ENCODE assay signal across 13 cellular contexts in genomic region chr1:155013632-155014031, GRCh38. TPM values are rescaled to one million over a fixed set of nuclear protein-coding genes. Genes with fewer than 3 reads are reported as not detected.
DNase-seq lines count a peak whose midpoint lies in the region; ATAC-seq and TF ChIP-seq lines count a peak whose summit lies in the region.
"Had no signal": no experiment of that assay in that cellular context is flagged by ENCODE, and none has a peak within 500 bp of the region (broad histone marks: within the 10 kb centered on the region; RNA-seq: fewer than 3 reads in every experiment).

No MANE protein-coding gene starts in this region.

- peak; percentile 26 for ATAC-seq in CD4-positive, alpha-beta T cell (ENCODE audit: poor library complexity)
- ATAC-seq: body of pancreas, pancreas had no signal

- peak in 7 of 10 experiments; percentile 47 to 66 (median 58) for DNase-seq in CD4-positive, alpha-beta T cell
- DNase-seq in RWPE1 (ENCODE audit: low spot score) (no peak), breast epithelium (ENCODE audit: low spot score in 2 of 2) (no peak), ascending aorta (ENCODE audit: low spot score in 2 of 2) (no peak), NCI-H2227 (lab: John Stamatoyannopoulos, UW; ENCODE audit: unreplicated experiment) (no peak), NCI-H2196 (lab: John Stamatoyannopoulos, UW; ENCODE audit: unreplicated experiment) (no peak), HFFc6 (no peak)
- DNase-seq: body of pancreas, DMS79, NCI-H1694 treated with DMSO at 0.1 percent for 48 hours, pancreas had no signal

- CTCF ChIA-PET in CD4-positive, alpha-beta T cell (lab: Charles Lee) = interaction anchor here (1.6 to 9.7 kb wide), 2 partner anchors 15 to 40 kb away, joined by 3 to 159 read pairs; partner anchors contain the start of genes LENEP and ZBTB7B
- CTCF ChIA-PET in RWPE1 (lab: Yijun Ruan, JAX) = interaction anchor here (0.7 to 1.2 kb wide), 2 partner anchors 20 to 39 kb away, joined by 3 read pairs; no protein-coding TSS in a partner anchor

- peaks cover 23 to 28% of the 10 kb centered on the region in 2 donors for H3K4me1 ChIP-seq in breast epithelium
- H3K4me1 ChIP-seq in parathyroid adenoma = peaks cover 20% of the 10 kb centered on the region
- peaks cover 7 to 35% of the 10 kb centered on the region in 2 donors for H3K4me1 ChIP-seq in ascending aorta

- peaks cover 79% of the 10 kb centered on the region for H3K4me1 Mint-ChIP-seq in CD4-positive, alpha-beta T cell (ENCODE audit: low read depth)
- H3K4me1 Mint-ChIP-seq in HFFc6 (ENCODE audit: low read depth) = peaks cover 8% of the 10 kb centered on the region

- no peaks in the 10 kb centered on the region for H3K27me3 Mint-ChIP-seq in CD4-positive, alpha-beta T cell
- H3K27me3 Mint-ChIP-seq in HFFc6 (ENCODE audit: insufficient read depth) = no peaks in the 10 kb centered on the region

- TF ChIP-seq CTCF in CD4-positive, alpha-beta T cell (IDR thresholded peaks at IDR 0.05) = no peak
- TF ChIP-seq CTCF in RWPE1 (conservative IDR thresholded peaks at IDR 0.05; ENCODE audit: low read depth) (no peak), breast epithelium (IDR thresholded peaks at IDR 0.05) (no peak), parathyroid adenoma (IDR thresholded peaks at IDR 0.05) (no peak), ascending aorta (IDR thresholded peaks at IDR 0.05) (no peak), HFFc6 (IDR thresholded peaks at IDR 0.05) (no peak)

- intact Hi-C loops in CD4-positive, alpha-beta T cell (cut with DNase I, micrococcal nuclease) = no loop called here
- intact Hi-C loops in breast epithelium (cut with DNase I; ENCODE audit: low total_unique reads) = no loop called here
- intact Hi-C loops in ascending aorta (cut with DNase I) = no loop called here

- peak overlapping the region; percentile 92 for H3K27ac Mint-ChIP-seq in CD4-positive, alpha-beta T cell
- no peak overlapping the region for H3K27ac Mint-ChIP-seq in HFFc6

- no peaks in the 10 kb centered on the region for H3K79me2 ChIP-seq in parathyroid adenoma

- H3K9me3 ChIP-seq in CD4-positive, alpha-beta T cell (ENCODE audit: control insufficient read depth, low read length) = no peaks in the 10 kb centered on the region
- H3K9me3 ChIP-seq in breast epithelium (no peaks in the 10 kb centered on the region), parathyroid adenoma (ENCODE audit: control insufficient read depth, low read length) (no peaks in the 10 kb centered on the region), ascending aorta (no peaks in the 10 kb centered on the region)
- H3K9me3 ChIP-seq: body of pancreas, pancreas had no signal

- H3K9ac ChIP-seq in parathyroid adenoma = no peak overlapping the region

- peak overlapping the region; percentile 88 for H3K27ac ChIP-seq in CD4-positive, alpha-beta T cell (ENCODE audit: low read depth, low read length)
- H3K27ac ChIP-seq in RWPE1 (peak overlapping the region; percentile 100), breast epithelium (peak overlapping the region; percentile 68 to 99), parathyroid adenoma (peak overlapping the region; percentile 69), ascending aorta (peak overlapping the region in 1 of 2 donors; percentile 7)
- H3K27ac ChIP-seq: pancreas had no signal

- H3K27me3 ChIP-seq in CD4-positive, alpha-beta T cell (ENCODE audit: control insufficient read depth, insufficient read depth, low read length) = no peaks in the 10 kb centered on the region
- no peaks in the 10 kb centered on the region for H3K27me3 ChIP-seq in breast epithelium
- no peaks in the 10 kb centered on the region for H3K27me3 ChIP-seq in parathyroid adenoma (ENCODE audit: control insufficient read depth, insufficient read depth, low read length)
- no peaks in the 10 kb centered on the region for H3K27me3 ChIP-seq in ascending aorta
- H3K27me3 ChIP-seq: body of pancreas, pancreas had no signal

- H3K36me3 Mint-ChIP-seq in CD4-positive, alpha-beta T cell (ENCODE audit: low read depth) = peaks cover 48% of the 10 kb centered on the region
- H3K36me3 Mint-ChIP-seq in HFFc6 (ENCODE audit: low read depth) = no peaks in the 10 kb centered on the region

- H3K4me3 ChIP-seq in breast epithelium (no peak overlapping the region), parathyroid adenoma (ENCODE audit: low read depth, low read length) (no peak overlapping the region), ascending aorta (no peak overlapping the region)
- H3K4me3 ChIP-seq: body of pancreas, pancreas had no signal

- H3K9me3 Mint-ChIP-seq in CD4-positive, alpha-beta T cell = no peaks in the 10 kb centered on the region
- no peaks in the 10 kb centered on the region for H3K9me3 Mint-ChIP-seq in HFFc6

- POLR2A ChIA-PET in CD4-positive, alpha-beta T cell (lab: Charles Lee) = interaction anchor here (1.2 to 10.7 kb wide), 9 partner anchors 14 to 455 kb away, joined by 3 to 189 read pairs (median 5); partner anchors contain the start of genes CKS1B, FLAD1, PBXIP1 and PMVK
- POLR2A ChIA-PET in RWPE1 (lab: Yijun Ruan, JAX; ENCODE audit: low non-redundant PET) = no interaction called here

- H3K36me3 ChIP-seq in breast epithelium (no peaks in the 10 kb centered on the region), parathyroid adenoma (ENCODE audit: control insufficient read depth, insufficient read depth, low read length) (no peaks in the 10 kb centered on the region), ascending aorta (peaks cover 13 to 28% of the 10 kb centered on the region in 2 donors)

- H2AFZ ChIP-seq in parathyroid adenoma = no peak overlapping the region

- H3K4me2 ChIP-seq in parathyroid adenoma (ENCODE audit: low read length) = no peak overlapping the region

- H3K4me3 Mint-ChIP-seq in CD4-positive, alpha-beta T cell = peak overlapping the region; percentile 91
- H3K4me3 Mint-ChIP-seq in HFFc6 = no peak overlapping the region

- no peak for TF ChIP-seq POLR2A in breast epithelium (IDR thresholded peaks at IDR 0.05)

RNA-seq across cellular contexts. Expression of gene ZBTB7B, which starts 11.0 kb away (rescaled TPM):
- total RNA-seq in CD4-positive, alpha-beta T cell = 10 to 100 TPM; 22.8 to 25.1 TPM
- total RNA-seq in breast epithelium (10 to 100 TPM; 45.6 to 82.5 (median 53.4) TPM), ascending aorta (83.1 TPM)
- 10 to 100 TPM; 31.1 to 37.1 (median 34.1) TPM for total RNA-seq in HFFc6 (2021; fragmentation: NEBNext Ultra II Directional; extraction: Animal tissue kit (Norgen Biotek cat#: 25700))

RNA-seq across cellular contexts. Expression of gene DCST2, which starts 19.9 kb away (rescaled TPM):
- total RNA-seq in CD4-positive, alpha-beta T cell = 1 to 10 TPM; 1.4 to 2.2 TPM
- total RNA-seq in breast epithelium = 1 to 10 TPM in 2 of 3 donors, under 1 TPM in 1; 0.48 to 4.4 (median 3.3) TPM
- 0.64 TPM for total RNA-seq in ascending aorta
- total RNA-seq in HFFc6 (2021; fragmentation: NEBNext Ultra II Directional; extraction: Animal tissue kit (Norgen Biotek cat#: 25700)) = under 1 TPM in 2 of 6 experiments, not detected in 4; 0.08 to 0.14 TPM
- total RNA-seq: kidney epithelial cell had no signal

RNA-seq across cellular contexts. Expression of gene DCST1, which starts 20.0 kb away (rescaled TPM):
- under 1 TPM; 0.33 to 0.39 TPM for total RNA-seq in CD4-positive, alpha-beta T cell
- total RNA-seq in breast epithelium (under 1 TPM; 0.16 to 0.66 (median 0.44) TPM), ascending aorta (not detected)
- total RNA-seq in HFFc6 (2021; fragmentation: NEBNext Ultra II Directional; extraction: Animal tissue kit (Norgen Biotek cat#: 25700)) = not detected
- total RNA-seq: body of pancreas, kidney epithelial cell had no signal

RNA-seq across cellular contexts. Expression of gene LENEP, which starts 20.2 kb away (rescaled TPM):
- total RNA-seq in CD4-positive, alpha-beta T cell = not detected
- not detected for total RNA-seq in breast epithelium
- total RNA-seq in ascending aorta = not detected
- under 1 TPM in 1 of 6 experiments, not detected in 5; 0.46 TPM for total RNA-seq in HFFc6 (2021; fragmentation: NEBNext Ultra II Directional; extraction: Animal tissue kit (Norgen Biotek cat#: 25700))
- total RNA-seq: body of pancreas had no signal

RNA-seq across cellular contexts. Expression of gene FLAD1, which starts 30.5 kb away (rescaled TPM):
- 10 to 100 TPM; 16.7 to 19.4 TPM for total RNA-seq in CD4-positive, alpha-beta T cell
- 10 to 100 TPM; 27.0 to 42.7 (median 39.3) TPM for total RNA-seq in breast epithelium
- 31.2 TPM for total RNA-seq in ascending aorta
- 10 to 100 TPM; 25.1 to 35.3 (median 29.6) TPM for total RNA-seq in HFFc6 (2021; fragmentation: NEBNext Ultra II Directional; extraction: Animal tissue kit (Norgen Biotek cat#: 25700))

Comparison
In these comparisons a context has a peak if more than half of its experiments do, and no peak if none do; other contexts are left out.
1. DNase-seq: peak in CD4-positive, alpha-beta T cell (7 of 10); none in RWPE1 (single experiment), breast epithelium (0 of 2), ascending aorta (0 of 2), NCI-H2227 (single experiment), NCI-H2196 (single experiment) and HFFc6 (single experiment).